Comparison of ENCODE assay signal across 15 cellular contexts in the genomic region with DNA sequence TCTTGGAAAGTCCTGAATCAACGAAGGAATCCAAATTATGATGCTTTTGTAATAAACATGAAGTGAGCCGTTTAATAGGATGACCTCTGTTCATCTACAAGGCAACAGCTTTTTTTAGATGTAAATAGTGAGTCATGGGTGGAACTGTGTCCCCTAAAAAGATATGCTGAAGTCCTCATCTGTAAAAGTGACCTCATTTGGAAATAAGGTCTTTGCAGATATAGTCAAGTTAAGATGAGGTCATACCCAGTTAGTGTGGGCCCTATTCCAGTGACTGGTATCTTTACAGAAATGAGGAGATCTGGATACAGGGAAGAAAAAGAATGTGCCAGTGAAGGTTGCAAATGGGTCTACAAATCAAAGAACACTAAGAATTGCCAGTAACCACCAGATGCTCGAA.
A peak's percentile ranks its signal among the peaks of the same experiment; 100 is the strongest.
DNase-seq lines count a peak whose midpoint lies in the region; ATAC-seq and TF ChIP-seq lines count a peak whose summit lies in the region.
"Had no signal": no experiment of that assay in that cellular context is flagged by ENCODE, and none has a peak within 500 bp of the region (broad histone marks: within the 10 kb centered on the region; RNA-seq: fewer than 3 reads in every experiment).

No MANE protein-coding gene starts in this region.

- CTCF ChIA-PET in IMR-90 (lab: Yijun Ruan, JAX) = no interaction called here

- H3K4ac ChIP-seq in IMR-90 (ENCODE audit: low read depth, low read length) = no peak overlapping the region

- ATAC-seq in IMR-90 (ENCODE audit: low read depth) (no peak), GM21360 (IDR thresholded peaks at IDR 0.05; ENCODE audit: unreplicated experiment) (no peak)

- H3K14ac ChIP-seq in IMR-90 (replicated peaks; ENCODE audit: low read depth, low read length) = no peak overlapping the region

- H2AK9ac ChIP-seq in IMR-90 (replicated peaks; ENCODE audit: low read depth, low read length, poor library complexity) = no peak overlapping the region

- no peaks in the 10 kb centered on the region for H3K36me3 ChIP-seq in IMR-90 (ENCODE audit: control insufficient read depth, insufficient read depth, low read length)
- H3K36me3 ChIP-seq in adrenal gland (replicated peaks in 1 of 2) = no peaks in the 10 kb centered on the region
- H3K36me3 ChIP-seq: BLaER1, HAP-1 had no signal

- dilution Hi-C loops in IMR-90 (cut with HindIII; ENCODE audit: low sequenced_read_pairs, unreplicated experiment) = no loop called here

- intact Hi-C loops in IMR-90 (cut with micrococcal nuclease) = no loop called here
- intact Hi-C loops in adrenal gland (cut with DNase I) = no loop called here

- no peak overlapping the region for H2BK20ac ChIP-seq in IMR-90 (ENCODE audit: low read depth, low read length)

- H4K20me1 ChIP-seq in IMR-90 (ENCODE audit: insufficient read depth, low read length) = no peaks in the 10 kb centered on the region
- H4K20me1 ChIP-seq: BLaER1 had no signal

- H2AFZ ChIP-seq in IMR-90 (replicated peaks; ENCODE audit: low read length, poor library complexity) = no peak overlapping the region

- H3K27me3 ChIP-seq in IMR-90 (ENCODE audit: control insufficient read depth, insufficient read depth, low read length) = no peaks in the 10 kb centered on the region
- H3K27me3 ChIP-seq in adrenal gland = no peaks in the 10 kb centered on the region
- H3K27me3 ChIP-seq: BLaER1 had no signal

- no peak for TF ChIP-seq RAD21 in IMR-90 (IDR thresholded peaks at IDR 0.05; ENCODE audit: low read length)

- no peak overlapping the region for H2AK5ac ChIP-seq in IMR-90 (ENCODE audit: low read depth, low read length)

- H4K5ac ChIP-seq in IMR-90 (ENCODE audit: low read depth, low read length) = no peak overlapping the region

- no peak overlapping the region for H3K9ac ChIP-seq in IMR-90 (ENCODE audit: low read depth, low read length)
- H3K9ac ChIP-seq: BLaER1 had no signal

- H3K4me3 ChIP-seq in IMR-90 (ENCODE audit: insufficient read depth, low read depth, low read length) (no peak overlapping the region), fibroblast of mammary gland (ENCODE audit: control insufficient read depth, low read depth, low read length) (no peak overlapping the region), adrenal gland (no peak overlapping the region)
- H3K4me3 ChIP-seq: BLaER1, HAP-1 had no signal

- peak; percentile 2 for DNase-seq in H4 (ENCODE audit: low spot score)
- DNase-seq in IMR-90 = peak; percentile 0
- peak; percentile 1 for DNase-seq in fibroblast of mammary gland (ENCODE audit: low read depth)
- DNase-seq in adrenal gland = no peak
- no peak for DNase-seq in NCI-H2029 (lab: John Stamatoyannopoulos, UW)
- DNase-seq: CD4-positive, alpha-beta memory T cell; DMS153; DMS79; GF-D8; HFFc6; KBM-7 had no signal

- H3K9me1 ChIP-seq in IMR-90 (ENCODE audit: insufficient read depth, low read length) = no peaks in the 10 kb centered on the region

- H3K79me1 ChIP-seq in IMR-90 (ENCODE audit: low read depth in 1 of 2, low read length in 2 of 2) = no peaks in the 10 kb centered on the region

- WGBS in IMR-90 (ENCODE audit: extremely low coverage in 2 of 2, insufficient read length in 1 of 2), 2 experiments = no CpG with 5 or more reads among the region's 3 CpGs
- WGBS in adrenal gland, 4 donors = 58 to 70% (median 63%) methylated on average over 3 of the region's 3 CpGs

- no peak overlapping the region for H3K18ac ChIP-seq in IMR-90 (ENCODE audit: low read depth, low read length)

- no peak overlapping the region for H2BK15ac ChIP-seq in IMR-90 (ENCODE audit: low read depth, low read length)

- in situ Hi-C loops in IMR-90 (cut with MboI; ENCODE audit: low sequenced_read_pairs) = no loop called here

- H4K91ac ChIP-seq in IMR-90 (ENCODE audit: insufficient read depth, low read depth, low read length) = no peak overlapping the region

- no peak overlapping the region for H2BK5ac ChIP-seq in IMR-90 (ENCODE audit: low read depth, low read length, poor library complexity, severe bottlenecking)

- H3K4me2 ChIP-seq in IMR-90 (ENCODE audit: low read depth, low read length) = no peak overlapping the region
- H3K4me2 ChIP-seq: BLaER1 had no signal

- no peak overlapping the region for H3K27ac ChIP-seq in IMR-90 (ENCODE audit: insufficient read depth, low read length)
- H3K27ac ChIP-seq in adrenal gland = no peak overlapping the region
- H3K27ac ChIP-seq: BLaER1, HL-60 had no signal

- no peak overlapping the region for H3K56ac ChIP-seq in IMR-90 (ENCODE audit: extremely low read depth, insufficient read depth, low read length)

- no peaks in the 10 kb centered on the region; the same call in 1 of the 2 replicates for H3K9me3 ChIP-seq in IMR-90 (ENCODE audit: control insufficient read depth, insufficient read depth, low read length)
- peaks cover 0 to 6% (median 0%) of the 10 kb centered on the region in 3 donors for H3K9me3 ChIP-seq in adrenal gland (replicated peaks in 1 of 3)
- H3K9me3 ChIP-seq: BLaER1, HAP-1 had no signal

- H4K8ac ChIP-seq in IMR-90 (ENCODE audit: low read depth in 2 of 2, low read length in 2 of 2) = no peak overlapping the region

- no peak overlapping the region for H2BK120ac ChIP-seq in IMR-90 (ENCODE audit: low read depth, low read length)

- H3K4me1 ChIP-seq in IMR-90 (ENCODE audit: control insufficient read depth, insufficient read depth, low read length) (no peaks in the 10 kb centered on the region), adrenal gland (replicated peaks in 1 of 2) (no peaks in the 10 kb centered on the region)
- H3K4me1 ChIP-seq: BLaER1, HAP-1 had no signal

- TF ChIP-seq CTCF in IMR-90 (conservative IDR thresholded peaks at IDR 0.05; ENCODE audit: low read depth, low read length) (no peak), fibroblast of mammary gland (conservative IDR thresholded peaks at IDR 0.05; ENCODE audit: control insufficient read depth, insufficient read depth, low read depth, low read length) (no peak), adrenal gland (IDR thresholded peaks at IDR 0.05) (no peak)

- BruUV-seq in IMR-90 (replicated peaks; lab: Mats Ljungman, UMichigan) = no TSS peak

- TF ChIP-seq POLR2A in IMR-90 (IDR thresholded peaks at IDR 0.05; ENCODE audit: low read depth, low read length) (no peak), adrenal gland (IDR thresholded peaks at IDR 0.05) (no peak)

- POLR2A ChIA-PET in IMR-90 (lab: Charles Lee; ENCODE audit: unreplicated experiment) = interaction anchor here (0.5 kb wide), 1 partner anchor 27 kb away, joined by 3 read pairs; no protein-coding TSS in a partner anchor

- no peak overlapping the region for H3K23ac ChIP-seq in IMR-90 (ENCODE audit: low read depth, low read length)

TF ChIP-seq in IMR-90, 13 proteins besides CTCF, POLR2A, EP300 and RAD21:
- TF ChIP-seq CHD1 (IDR thresholded peaks at IDR 0.05; ENCODE audit: low read depth, low read length) (no peak), CEBPB (IDR thresholded peaks at IDR 0.05; ENCODE audit: low read depth, low read length) (no peak), FOS (IDR thresholded peaks at IDR 0.05; ENCODE audit: low read depth, low read length) (no peak), MAZ (IDR thresholded peaks at IDR 0.05; ENCODE audit: borderline replicate concordance, low read depth, low read length) (no peak), MXI1 (IDR thresholded peaks at IDR 0.05; ENCODE audit: borderline replicate concordance, low read depth, low read length) (no peak), MAFK (IDR thresholded peaks at IDR 0.05; ENCODE audit: low read depth, low read length) (no peak), RCOR1 (IDR thresholded peaks at IDR 0.05; ENCODE audit: insufficient replicate concordance, low read length) (no peak), SMC3 (IDR thresholded peaks at IDR 0.05; ENCODE audit: low read depth, low read length) (no peak), NFE2L2 (IDR thresholded peaks at IDR 0.05; ENCODE audit: low read depth, low read length) (no peak), RFX5 (IDR thresholded peaks at IDR 0.05; ENCODE audit: low read depth, low read length) (no peak), BHLHE40 (IDR thresholded peaks at IDR 0.05; ENCODE audit: low read depth, low read length) (no peak)
- TF ChIP-seq, protein P1, sequence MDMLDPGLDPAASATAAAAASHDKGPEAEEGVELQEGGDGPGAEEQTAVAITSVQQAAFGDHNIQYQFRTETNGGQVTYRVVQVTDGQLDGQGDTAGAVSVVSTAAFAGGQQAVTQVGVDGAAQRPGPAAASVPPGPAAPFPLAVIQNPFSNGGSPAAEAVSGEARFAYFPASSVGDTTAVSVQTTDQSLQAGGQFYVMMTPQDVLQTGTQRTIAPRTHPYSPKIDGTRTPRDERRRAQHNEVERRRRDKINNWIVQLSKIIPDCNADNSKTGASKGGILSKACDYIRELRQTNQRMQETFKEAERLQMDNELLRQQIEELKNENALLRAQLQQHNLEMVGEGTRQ (IDR thresholded peaks at IDR 0.05; ENCODE audit: low read depth, low read length) = no peak
- TF ChIP-seq, protein P2, sequence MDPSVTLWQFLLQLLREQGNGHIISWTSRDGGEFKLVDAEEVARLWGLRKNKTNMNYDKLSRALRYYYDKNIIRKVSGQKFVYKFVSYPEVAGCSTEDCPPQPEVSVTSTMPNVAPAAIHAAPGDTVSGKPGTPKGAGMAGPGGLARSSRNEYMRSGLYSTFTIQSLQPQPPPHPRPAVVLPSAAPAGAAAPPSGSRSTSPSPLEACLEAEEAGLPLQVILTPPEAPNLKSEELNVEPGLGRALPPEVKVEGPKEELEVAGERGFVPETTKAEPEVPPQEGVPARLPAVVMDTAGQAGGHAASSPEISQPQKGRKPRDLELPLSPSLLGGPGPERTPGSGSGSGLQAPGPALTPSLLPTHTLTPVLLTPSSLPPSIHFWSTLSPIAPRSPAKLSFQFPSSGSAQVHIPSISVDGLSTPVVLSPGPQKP (IDR thresholded peaks at IDR 0.05; ENCODE audit: borderline replicate concordance, low read depth, low read length) = no peak

Comparison
In these comparisons a context has a peak if more than half of its experiments do, and no peak if none do; other contexts are left out.
1. DNase-seq: peak in H4 (single experiment), IMR-90 (single experiment) and fibroblast of mammary gland (single experiment); none in adrenal gland (0 of 7) and NCI-H2029 (single experiment).